20 cellular contexts compared by ENCODE assay signal in genomic region chr3:23654571-23654970, GRCh38.
DNase-seq lines count a peak whose midpoint lies in the region; ATAC-seq and TF ChIP-seq lines count a peak whose summit lies in the region.
"Had no signal": no experiment of that assay in that cellular context is flagged by ENCODE, and none has a peak within 500 bp of the region (broad histone marks: within the 10 kb centered on the region; RNA-seq: fewer than 3 reads in every experiment).

No MANE protein-coding gene starts in this region.

- no peaks in the 10 kb centered on the region for H3K36me3 Mint-ChIP-seq in type B pancreatic cell
- H3K36me3 Mint-ChIP-seq: activated CD8-positive, alpha-beta memory T cell treated with anti-CD3 and anti-CD28 coated beads, Interleukin-2, amount 10 ng/mL, durations not matched to agents 7 days and 5 days had no signal

- peak overlapping the region; percentile 47 for H3K4me3 ChIP-seq in GM12865 (ENCODE audit: low read depth, low read length)
- no peak overlapping the region for H3K4me3 ChIP-seq in Panc1 (ENCODE audit: low read depth in 2 of 2, low read length in 2 of 2)
- H3K4me3 ChIP-seq: hepatocyte, uterus had no signal

- ATAC-seq in GM19372 (IDR thresholded peaks at IDR 0.05; ENCODE audit: low read depth, unreplicated experiment) = peak; percentile 20
- ATAC-seq in HG02885 (IDR thresholded peaks at IDR 0.05; ENCODE audit: poor library complexity, unreplicated experiment) = peak; percentile 30
- no peak for ATAC-seq in Panc1
- ATAC-seq: activated CD8-positive, alpha-beta memory T cell treated with anti-CD3 and anti-CD28 coated beads, Interleukin-2, amount 10 ng/mL, durations not matched to agents 7 days and 5 days had no signal

- H3K4me1 ChIP-seq in Panc1 (ENCODE audit: control insufficient read depth, insufficient read depth, low read length) = peaks cover 15% of the 10 kb centered on the region
- H3K4me1 ChIP-seq: uterus had no signal

- in situ Hi-C loops in Panc1 (cut with HindIII; ENCODE audit: low pct_unique_long_range_greater_than_20kb, low sequenced_read_pairs) = no loop called here

- H3K9me3 Mint-ChIP-seq in type B pancreatic cell = peaks cover 8% of the 10 kb centered on the region

- DNase-seq in GM12865 (ENCODE audit: low read depth) (peak; percentile 89), Panc1 (ENCODE audit: low read depth, low spot score) (no peak), type B pancreatic cell (ENCODE audit: extremely low spot score, unreplicated experiment) (no peak), 8988T (no peak), NCI-H146 (lab: John Stamatoyannopoulos, UW) (no peak), COR-L47 (lab: John Stamatoyannopoulos, UW) (no peak)
- DNase-seq: activated CD8-positive, alpha-beta memory T cell treated with anti-CD3 and anti-CD28 coated beads, Interleukin-2, amount 10 ng/mL, durations not matched to agents 7 days and 5 days; activated effector memory CD4-positive, alpha-beta T cell treated with anti-CD3 and anti-CD28 coated beads, Interleukin-2, amount 50 U/mL, for 16 hours; amygdala; CD8-positive, alpha-beta memory T cell; effector memory CD4-positive, alpha-beta T cell; HCEC 1CT; NCI-H1436 treated with DMSO at 0.1 percent for 48 hours; NCI-H345; retina; uterus had no signal

- no peak overlapping the region for H3K4me3 Mint-ChIP-seq in type B pancreatic cell
- H3K4me3 Mint-ChIP-seq: activated CD8-positive, alpha-beta memory T cell treated with anti-CD3 and anti-CD28 coated beads, Interleukin-2, amount 10 ng/mL, durations not matched to agents 7 days and 5 days; CD8-positive, alpha-beta memory T cell; mesothelial cell of epicardium had no signal

- H3K27ac ChIP-seq in Panc1 (ENCODE audit: low read length) = peak overlapping the region; percentile 48; the same call in 1 of the 2 replicates
- H3K27ac ChIP-seq: hepatocyte, uterus had no signal

- CTCF ChIA-PET in Panc1 (lab: Charles Lee) = no interaction called here

- no peaks in the 10 kb centered on the region for H3K36me3 ChIP-seq in Panc1 (ENCODE audit: control insufficient read depth, insufficient read depth, low read length)
- H3K36me3 ChIP-seq: uterus had no signal

- H3K27me3 Mint-ChIP-seq in type B pancreatic cell = no peaks in the 10 kb centered on the region

- peaks cover 4% of the 10 kb centered on the region; the same call in 1 of the 2 replicates for H3K9me3 ChIP-seq in Panc1 (ENCODE audit: control insufficient read depth, insufficient read depth, low read depth, low read length)
- H3K9me3 ChIP-seq: uterus had no signal

- BruUV-seq in Panc1 (replicated peaks; lab: Mats Ljungman, UMichigan) = no TSS peak

- POLR2A ChIA-PET in Panc1 (lab: Charles Lee) = no interaction called here

- no peak overlapping the region for H3K27ac Mint-ChIP-seq in type B pancreatic cell
- H3K27ac Mint-ChIP-seq: activated CD8-positive, alpha-beta memory T cell treated with anti-CD3 and anti-CD28 coated beads, Interleukin-2, amount 10 ng/mL, durations not matched to agents 7 days and 5 days; CD8-positive, alpha-beta memory T cell; mesothelial cell of epicardium had no signal

- no peak for TF ChIP-seq CTCF in GM12865 (IDR thresholded peaks at IDR 0.05; ENCODE audit: insufficient read depth, low read depth, low read length, missing control alignments)
- TF ChIP-seq CTCF in Panc1 (IDR thresholded peaks at IDR 0.05) = no peak
- TF ChIP-seq CTCF in type B pancreatic cell (conservative IDR thresholded peaks at IDR 0.05) = no peak

- H3K4me1 Mint-ChIP-seq in type B pancreatic cell (ENCODE audit: unreplicated experiment) = peaks cover 17% of the 10 kb centered on the region
- H3K4me1 Mint-ChIP-seq: activated CD8-positive, alpha-beta memory T cell treated with anti-CD3 and anti-CD28 coated beads, Interleukin-2, amount 10 ng/mL, durations not matched to agents 7 days and 5 days had no signal

- H3K27me3 ChIP-seq in Panc1 (ENCODE audit: control insufficient read depth, insufficient read depth, low read length) = no peaks in the 10 kb centered on the region
- H3K27me3 ChIP-seq: hepatocyte, uterus had no signal

- intact Hi-C loops in Panc1 (cut with micrococcal nuclease; ENCODE audit: unreplicated experiment) = no loop called here
